Comparison of ENCODE assay signal across 8 cellular contexts in genomic region chr11:10752486-10752885, GRCh38. TPM values are rescaled to one million over a fixed set of nuclear protein-coding genes. Genes with fewer than 3 reads are reported as not detected.
DNase-seq lines count a peak whose midpoint lies in the region; ATAC-seq lines count a peak whose summit lies in the region.

No MANE protein-coding gene starts in this region.

- H3K36me3 Mint-ChIP-seq in activated T-cell treated with anti-CD3 and anti-CD28 coated beads, Interleukin-2, amount 50 U/mL, for 4 hours (ENCODE audit: insufficient read depth) = peaks cover 18% of the 10 kb centered on the region
- peaks cover 21% of the 10 kb centered on the region for H3K36me3 Mint-ChIP-seq in activated CD4-positive, alpha-beta memory T cell treated with anti-CD3 and anti-CD28 coated beads for 36 hours

- peak overlapping the region; percentile 96 for H3K4me3 Mint-ChIP-seq in activated T-cell treated with anti-CD3 and anti-CD28 coated beads, Interleukin-2, amount 50 U/mL, for 4 hours
- peak overlapping the region; percentile 93 for H3K4me3 Mint-ChIP-seq in activated CD4-positive, alpha-beta memory T cell treated with anti-CD3 and anti-CD28 coated beads for 36 hours

- no peaks in the 10 kb centered on the region for H3K9me3 ChIP-seq in iPS-15b (ENCODE audit: control insufficient read depth, insufficient read depth, low read length)
- H3K9me3 ChIP-seq in stomach smooth muscle (ENCODE audit: control insufficient read depth in 2 of 2, low read length in 2 of 2) = no peaks in the 10 kb centered on the region

- CTCF ChIA-PET in activated CD4-positive, alpha-beta memory T cell treated with anti-CD3 and anti-CD28 coated beads for 36 hours (lab: Charles Lee) = interaction anchor here (1.5 kb wide), 1 partner anchor 18 kb away, joined by 3 read pairs; no protein-coding TSS in a partner anchor

- H3K9ac ChIP-seq in iPS-15b (ENCODE audit: low read depth, low read length) = no peak overlapping the region
- H3K9ac ChIP-seq in stomach smooth muscle (ENCODE audit: low read length in 2 of 2) = no peak overlapping the region

- no peaks in the 10 kb centered on the region for H3K27me3 Mint-ChIP-seq in activated T-cell treated with anti-CD3 and anti-CD28 coated beads, Interleukin-2, amount 50 U/mL, for 4 hours (ENCODE audit: low read depth)
- H3K27me3 Mint-ChIP-seq in activated CD4-positive, alpha-beta memory T cell treated with anti-CD3 and anti-CD28 coated beads for 36 hours = no peaks in the 10 kb centered on the region

- no peak for DNase-seq in activated T-cell treated with anti-CD3 and anti-CD28 coated beads, Interleukin-2, amount 50 U/mL, for 4 hours
- DNase-seq in activated T-cell treated with anti-CD3 and anti-CD28 coated beads for 4 hours (no peak), GM03348 (ENCODE audit: low spot score) (no peak), RKO (ENCODE audit: low spot score) (no peak)
- DNase-seq in activated CD4-positive, alpha-beta memory T cell treated with anti-CD3 and anti-CD28 coated beads for 36 hours = no peak

- H3K4me1 Mint-ChIP-seq in activated T-cell treated with anti-CD3 and anti-CD28 coated beads, Interleukin-2, amount 50 U/mL, for 4 hours (ENCODE audit: low read depth) = peaks cover 22% of the 10 kb centered on the region
- peaks cover 25% of the 10 kb centered on the region for H3K4me1 Mint-ChIP-seq in activated CD4-positive, alpha-beta memory T cell treated with anti-CD3 and anti-CD28 coated beads for 36 hours (ENCODE audit: low read depth)

- intact Hi-C loops in activated CD4-positive, alpha-beta memory T cell treated with anti-CD3 and anti-CD28 coated beads for 36 hours (cut with micrococcal nuclease) = loop anchor here (5.0 kb wide), 1 partner anchor 1090 kb away; the partner anchor contains the start of gene USP47

- peaks cover 4% of the 10 kb centered on the region for H3K36me3 ChIP-seq in iPS-15b (ENCODE audit: control insufficient read depth, insufficient read depth, low read length)
- H3K36me3 ChIP-seq in stomach smooth muscle (ENCODE audit: control insufficient read depth in 2 of 2, insufficient read depth in 2 of 2, low read length in 2 of 2) = peaks cover 5 to 24% of the 10 kb centered on the region in 2 donors

- H3K9me3 Mint-ChIP-seq in activated T-cell treated with anti-CD3 and anti-CD28 coated beads, Interleukin-2, amount 50 U/mL, for 4 hours = no peaks in the 10 kb centered on the region
- no peaks in the 10 kb centered on the region for H3K9me3 Mint-ChIP-seq in activated CD4-positive, alpha-beta memory T cell treated with anti-CD3 and anti-CD28 coated beads for 36 hours

- H3K27me3 ChIP-seq in iPS-15b (ENCODE audit: control insufficient read depth, insufficient read depth, low read length) (no peaks in the 10 kb centered on the region), stomach smooth muscle (ENCODE audit: control insufficient read depth in 1 of 2, insufficient read depth in 2 of 2, low read length in 2 of 2) (no peaks in the 10 kb centered on the region)

- H3K4me3 ChIP-seq in iPS-15b (ENCODE audit: low read depth, low read length) = peak overlapping the region; percentile 97
- peak overlapping the region; percentile 97 to 99 for H3K4me3 ChIP-seq in stomach smooth muscle (ENCODE audit: low read length in 2 of 2)

- H3K4me1 ChIP-seq in iPS-15b (ENCODE audit: control insufficient read depth, insufficient read depth, low read length) (peaks cover 6% of the 10 kb centered on the region), stomach smooth muscle (ENCODE audit: control insufficient read depth, insufficient read depth, low read length) (peaks cover 12% of the 10 kb centered on the region)

- POLR2A ChIA-PET in activated CD4-positive, alpha-beta memory T cell treated with anti-CD3 and anti-CD28 coated beads for 36 hours (lab: Charles Lee) = interaction anchor here (1.9 kb wide), 1 partner anchor 297 kb away, joined by 7 read pairs; the partner anchor contains the start of gene AMPD3

- H3K27ac Mint-ChIP-seq in activated CD4-positive, alpha-beta memory T cell treated with anti-CD3 and anti-CD28 coated beads for 36 hours = no peak overlapping the region

- no peak for ATAC-seq in activated T-cell treated with anti-CD3 and anti-CD28 coated beads, Interleukin-2, amount 50 U/mL, for 4 hours
- ATAC-seq in GM18517 (IDR thresholded peaks at IDR 0.05; ENCODE audit: unreplicated experiment) = no peak

- no peak overlapping the region for H3K27ac ChIP-seq in stomach smooth muscle (ENCODE audit: low read length)

RNA-seq across cellular contexts. Expression of gene CTR9, which starts 1.4 kb away (rescaled TPM):
- total RNA-seq in activated T-cell treated with anti-CD3 and anti-CD28 coated beads, Interleukin-2, amount 50 U/mL, for 4 hours = 10 to 100 TPM; 51.9 to 56.0 (median 53.9) TPM
- 10 to 100 TPM; 37.6 to 39.9 TPM for total RNA-seq in activated CD4-positive, alpha-beta memory T cell treated with anti-CD3 and anti-CD28 coated beads for 36 hours

RNA-seq across cellular contexts. Expression of gene EIF4G2, which starts 56.2 kb away (rescaled TPM):
- 1,000 to 10,000 TPM; 1,584 to 1,612 (median 1,605) TPM for total RNA-seq in activated T-cell treated with anti-CD3 and anti-CD28 coated beads, Interleukin-2, amount 50 U/mL, for 4 hours
- 100 to 1,000 TPM; 794 to 835 TPM for total RNA-seq in activated CD4-positive, alpha-beta memory T cell treated with anti-CD3 and anti-CD28 coated beads for 36 hours

RNA-seq across cellular contexts. Expression of gene IRAG1, which starts 58.9 kb away (rescaled TPM):
- under 1 TPM; 0.08 to 0.14 (median 0.08) TPM for total RNA-seq in activated T-cell treated with anti-CD3 and anti-CD28 coated beads, Interleukin-2, amount 50 U/mL, for 4 hours
- total RNA-seq in activated CD4-positive, alpha-beta memory T cell treated with anti-CD3 and anti-CD28 coated beads for 36 hours = not detected
